In the genomic region with DNA sequence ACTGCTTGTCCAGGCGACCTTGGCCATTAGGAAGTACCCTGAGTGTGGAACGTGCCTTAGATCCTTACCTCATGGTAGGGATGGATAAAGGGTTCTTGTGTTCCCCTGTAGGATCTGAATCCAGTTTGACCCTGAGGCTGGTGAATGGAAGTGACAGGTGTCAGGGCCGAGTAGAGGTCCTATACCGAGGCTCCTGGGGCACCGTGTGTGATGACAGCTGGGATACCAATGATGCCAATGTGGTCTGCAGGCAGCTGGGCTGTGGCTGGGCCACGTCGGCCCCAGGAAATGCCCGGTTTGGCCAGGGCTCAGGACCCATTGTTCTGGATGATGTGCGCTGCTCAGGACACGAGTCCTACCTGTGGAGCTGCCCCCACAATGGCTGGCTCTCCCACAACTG, we compare ENCODE assay signal across 8 cellular contexts. TPM values are rescaled to one million over a fixed set of nuclear protein-coding genes. Genes with fewer than 3 reads are reported as not detected.
"Had no signal": no experiment of that assay in that cellular context is flagged by ENCODE, and none has a peak within 500 bp of the region (broad histone marks: within the 10 kb centered on the region; RNA-seq: fewer than 3 reads in every experiment).

No MANE protein-coding gene starts in this region.

- DNase-seq: GM23248, GOT3, H7, HFFc6 had no signal

- H3K9ac ChIP-seq: GM23248 had no signal

- H3K36me3 ChIP-seq: HAP-1 had no signal

- H3K4me3 ChIP-seq: GM23248, HAP-1 had no signal

- H3K27ac ChIP-seq: GM23248, HL-60 had no signal

- H3K9me3 ChIP-seq: HAP-1 had no signal

- H3K4me1 ChIP-seq: HAP-1 had no signal

- H2AFZ ChIP-seq: GM23248 had no signal

RNA-seq across cellular contexts. Expression of a gene that starts 31.6 kb away (rescaled TPM):
- total RNA-seq: GM23248, H4, HepG2 had no signal
